In the genomic region with DNA sequence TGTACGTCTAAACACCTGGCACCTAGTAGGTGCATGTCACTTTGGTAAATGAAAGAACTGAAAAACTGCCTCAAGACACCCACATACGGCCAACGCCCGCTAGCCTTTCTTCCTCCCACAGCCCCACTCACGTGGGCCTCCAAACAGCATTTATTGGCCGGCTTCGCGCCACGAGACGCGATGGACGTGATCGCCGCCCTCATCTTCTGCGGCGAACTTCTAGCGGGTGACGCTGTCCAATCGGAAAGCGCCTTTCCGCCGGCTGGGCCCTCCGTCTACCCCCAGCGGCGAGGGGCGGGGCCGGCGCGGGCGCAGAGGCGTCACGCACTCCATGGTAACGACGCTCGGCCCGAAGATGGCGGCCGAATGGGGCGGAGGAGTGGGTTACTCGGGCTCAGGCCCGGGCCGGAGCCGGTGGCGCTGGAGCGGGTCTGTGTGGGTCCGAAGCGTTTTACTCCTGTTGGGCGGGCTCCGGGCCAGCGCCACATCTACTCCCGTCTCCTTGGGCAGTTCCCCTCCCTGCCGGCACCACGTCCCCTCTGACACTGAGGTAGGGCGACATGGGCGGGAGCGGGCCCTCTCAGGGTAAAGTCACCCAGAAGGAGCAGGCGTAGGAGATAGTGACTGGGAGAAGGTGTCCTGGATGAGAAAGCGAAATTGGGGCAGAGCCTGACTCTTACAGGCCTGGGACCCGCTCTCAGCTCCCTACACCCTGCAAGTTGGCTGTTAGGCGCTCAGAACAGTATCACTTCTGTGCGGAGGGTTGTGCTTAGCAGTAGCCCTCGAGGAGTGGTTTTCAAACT, we compare ENCODE assay signal across 1 cellular context.
A peak's percentile ranks its signal among the peaks of the same experiment; 100 is the strongest.
TF ChIP-seq lines count a peak whose summit lies in the region.

A gene with protein sequence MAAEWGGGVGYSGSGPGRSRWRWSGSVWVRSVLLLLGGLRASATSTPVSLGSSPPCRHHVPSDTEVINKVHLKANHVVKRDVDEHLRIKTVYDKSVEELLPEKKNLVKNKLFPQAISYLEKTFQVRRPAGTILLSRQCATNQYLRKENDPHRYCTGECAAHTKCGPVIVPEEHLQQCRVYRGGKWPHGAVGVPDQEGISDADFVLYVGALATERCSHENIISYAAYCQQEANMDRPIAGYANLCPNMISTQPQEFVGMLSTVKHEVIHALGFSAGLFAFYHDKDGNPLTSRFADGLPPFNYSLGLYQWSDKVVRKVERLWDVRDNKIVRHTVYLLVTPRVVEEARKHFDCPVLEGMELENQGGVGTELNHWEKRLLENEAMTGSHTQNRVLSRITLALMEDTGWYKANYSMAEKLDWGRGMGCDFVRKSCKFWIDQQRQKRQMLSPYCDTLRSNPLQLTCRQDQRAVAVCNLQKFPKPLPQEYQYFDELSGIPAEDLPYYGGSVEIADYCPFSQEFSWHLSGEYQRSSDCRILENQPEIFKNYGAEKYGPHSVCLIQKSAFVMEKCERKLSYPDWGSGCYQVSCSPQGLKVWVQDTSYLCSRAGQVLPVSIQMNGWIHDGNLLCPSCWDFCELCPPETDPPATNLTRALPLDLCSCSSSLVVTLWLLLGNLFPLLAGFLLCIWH (plus strand): TSS at position 327 of the 803 bp plus-strand sequence. CDS start 29 bp downstream, at position 356.

TF ChIP-seq in HEK293, 187 proteins besides CTCF, POLR2A, EP300 and RAD21 (continued from another document):
- TF ChIP-seq YY2 (tag by site-specific recombination; IDR thresholded peaks at IDR 0.05) (peak; percentile 58; the same call in 1 of the 2 replicates), ZNF133 (tag by site-specific recombination; IDR thresholded peaks at IDR 0.05) (no peak), BCL11B (tag by site-specific recombination; IDR thresholded peaks at IDR 0.05; ENCODE audit: low read depth) (no peak), ZNF146 (tag by site-specific recombination; IDR thresholded peaks at IDR 0.05) (no peak), GLI2 (tag by site-specific recombination; IDR thresholded peaks at IDR 0.05; ENCODE audit: borderline replicate concordance, low read depth) (no peak), ZNF521 (tag by site-specific recombination; IDR thresholded peaks at IDR 0.05) (no peak), ZNF529 (tag by site-specific recombination; IDR thresholded peaks at IDR 0.05; ENCODE audit: insufficient replicate concordance) (no peak), ZNF585B (tag by site-specific recombination; IDR thresholded peaks at IDR 0.05) (no peak), ZNF624 (tag by site-specific recombination; IDR thresholded peaks at IDR 0.05) (no peak), ZBTB21 (tag by site-specific recombination; IDR thresholded peaks at IDR 0.05) (no peak), KLF10 (tag by site-specific recombination; IDR thresholded peaks at IDR 0.05) (peak; percentile 30; the same call in 1 of the 2 replicates), WT1 (tag by site-specific recombination; IDR thresholded peaks at IDR 0.05) (no peak; the same call in 1 of the 2 replicates), ZNF341 (tag by site-specific recombination; IDR thresholded peaks at IDR 0.05; ENCODE audit: low read depth) (no peak), ZNF121 (tag by site-specific recombination; IDR thresholded peaks at IDR 0.05) (no peak), ZSCAN23 (tag by site-specific recombination; IDR thresholded peaks at IDR 0.05) (no peak), ZFP69B (tag by site-specific recombination; IDR thresholded peaks at IDR 0.05) (no peak), ZNF175 (tag by site-specific recombination; IDR thresholded peaks at IDR 0.05) (no peak), ZNF791 (tag by site-specific recombination; IDR thresholded peaks at IDR 0.05) (no peak), OSR2 (tag by site-specific recombination; IDR thresholded peaks at IDR 0.05) (no peak), ZSCAN30 (tag by site-specific recombination; IDR thresholded peaks at IDR 0.05) (no peak; the same call in 1 of the 2 replicates), ZEB2 (tag by site-specific recombination; IDR thresholded peaks at IDR 0.05) (no peak; the same call in none of the 2 replicates), GFI1B (tag by site-specific recombination; IDR thresholded peaks at IDR 0.05) (no peak), ZNF623 (tag by site-specific recombination; IDR thresholded peaks at IDR 0.05) (no peak), SALL2 (tag by site-specific recombination; IDR thresholded peaks at IDR 0.05; ENCODE audit: borderline replicate concordance) (no peak), KLF7 (tag by site-specific recombination; IDR thresholded peaks at IDR 0.05; ENCODE audit: borderline replicate concordance) (no peak), ZNF223 (tag by site-specific recombination; IDR thresholded peaks at IDR 0.05) (no peak), ZFHX2 (tag by site-specific recombination; conservative IDR thresholded peaks at IDR 0.05) (peak; percentile 98), ZNF19 (tag by site-specific recombination; IDR thresholded peaks at IDR 0.05; ENCODE audit: low read depth) (no peak), OVOL3 (tag by site-specific recombination; IDR thresholded peaks at IDR 0.05) (no peak)
- TF ChIP-seq, protein P1, sequence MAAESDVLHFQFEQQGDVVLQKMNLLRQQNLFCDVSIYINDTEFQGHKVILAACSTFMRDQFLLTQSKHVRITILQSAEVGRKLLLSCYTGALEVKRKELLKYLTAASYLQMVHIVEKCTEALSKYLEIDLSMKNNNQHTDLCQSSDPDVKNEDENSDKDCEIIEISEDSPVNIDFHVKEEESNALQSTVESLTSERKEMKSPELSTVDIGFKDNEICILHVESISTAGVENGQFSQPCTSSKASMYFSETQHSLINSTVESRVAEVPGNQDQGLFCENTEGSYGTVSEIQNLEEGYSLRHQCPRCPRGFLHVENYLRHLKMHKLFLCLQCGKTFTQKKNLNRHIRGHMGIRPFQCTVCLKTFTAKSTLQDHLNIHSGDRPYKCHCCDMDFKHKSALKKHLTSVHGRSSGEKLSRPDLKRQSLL (tag by site-specific recombination; IDR thresholded peaks at IDR 0.05) = peak; percentile 55; the same call in 1 of the 2 replicates
- TF ChIP-seq, protein P2, sequence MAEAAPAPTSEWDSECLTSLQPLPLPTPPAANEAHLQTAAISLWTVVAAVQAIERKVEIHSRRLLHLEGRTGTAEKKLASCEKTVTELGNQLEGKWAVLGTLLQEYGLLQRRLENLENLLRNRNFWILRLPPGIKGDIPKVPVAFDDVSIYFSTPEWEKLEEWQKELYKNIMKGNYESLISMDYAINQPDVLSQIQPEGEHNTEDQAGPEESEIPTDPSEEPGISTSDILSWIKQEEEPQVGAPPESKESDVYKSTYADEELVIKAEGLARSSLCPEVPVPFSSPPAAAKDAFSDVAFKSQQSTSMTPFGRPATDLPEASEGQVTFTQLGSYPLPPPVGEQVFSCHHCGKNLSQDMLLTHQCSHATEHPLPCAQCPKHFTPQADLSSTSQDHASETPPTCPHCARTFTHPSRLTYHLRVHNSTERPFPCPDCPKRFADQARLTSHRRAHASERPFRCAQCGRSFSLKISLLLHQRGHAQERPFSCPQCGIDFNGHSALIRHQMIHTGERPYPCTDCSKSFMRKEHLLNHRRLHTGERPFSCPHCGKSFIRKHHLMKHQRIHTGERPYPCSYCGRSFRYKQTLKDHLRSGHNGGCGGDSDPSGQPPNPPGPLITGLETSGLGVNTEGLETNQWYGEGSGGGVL (tag by site-specific recombination; IDR thresholded peaks at IDR 0.05) = no peak
- TF ChIP-seq, protein P3, sequence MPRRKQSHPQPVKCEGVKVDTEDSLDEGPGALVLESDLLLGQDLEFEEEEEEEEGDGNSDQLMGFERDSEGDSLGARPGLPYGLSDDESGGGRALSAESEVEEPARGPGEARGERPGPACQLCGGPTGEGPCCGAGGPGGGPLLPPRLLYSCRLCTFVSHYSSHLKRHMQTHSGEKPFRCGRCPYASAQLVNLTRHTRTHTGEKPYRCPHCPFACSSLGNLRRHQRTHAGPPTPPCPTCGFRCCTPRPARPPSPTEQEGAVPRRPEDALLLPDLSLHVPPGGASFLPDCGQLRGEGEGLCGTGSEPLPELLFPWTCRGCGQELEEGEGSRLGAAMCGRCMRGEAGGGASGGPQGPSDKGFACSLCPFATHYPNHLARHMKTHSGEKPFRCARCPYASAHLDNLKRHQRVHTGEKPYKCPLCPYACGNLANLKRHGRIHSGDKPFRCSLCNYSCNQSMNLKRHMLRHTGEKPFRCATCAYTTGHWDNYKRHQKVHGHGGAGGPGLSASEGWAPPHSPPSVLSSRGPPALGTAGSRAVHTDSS (tag by site-specific recombination; IDR thresholded peaks at IDR 0.05) = no peak
- TF ChIP-seq, protein P4, sequence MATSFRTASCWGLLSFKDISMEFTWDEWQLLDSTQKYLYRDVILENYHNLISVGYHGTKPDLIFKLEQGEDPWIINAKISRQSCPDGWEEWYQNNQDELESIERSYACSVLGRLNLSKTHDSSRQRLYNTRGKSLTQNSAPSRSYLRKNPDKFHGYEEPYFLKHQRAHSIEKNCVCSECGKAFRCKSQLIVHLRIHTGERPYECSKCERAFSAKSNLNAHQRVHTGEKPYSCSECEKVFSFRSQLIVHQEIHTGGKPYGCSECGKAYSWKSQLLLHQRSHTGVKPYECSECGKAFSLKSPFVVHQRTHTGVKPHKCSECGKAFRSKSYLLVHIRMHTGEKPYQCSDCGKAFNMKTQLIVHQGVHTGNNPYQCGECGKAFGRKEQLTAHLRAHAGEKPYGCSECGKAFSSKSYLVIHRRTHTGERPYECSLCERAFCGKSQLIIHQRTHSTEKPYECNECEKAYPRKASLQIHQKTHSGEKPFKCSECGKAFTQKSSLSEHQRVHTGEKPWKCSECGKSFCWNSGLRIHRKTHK (tag by site-specific recombination; IDR thresholded peaks at IDR 0.05) = no peak
- TF ChIP-seq, protein P5, sequence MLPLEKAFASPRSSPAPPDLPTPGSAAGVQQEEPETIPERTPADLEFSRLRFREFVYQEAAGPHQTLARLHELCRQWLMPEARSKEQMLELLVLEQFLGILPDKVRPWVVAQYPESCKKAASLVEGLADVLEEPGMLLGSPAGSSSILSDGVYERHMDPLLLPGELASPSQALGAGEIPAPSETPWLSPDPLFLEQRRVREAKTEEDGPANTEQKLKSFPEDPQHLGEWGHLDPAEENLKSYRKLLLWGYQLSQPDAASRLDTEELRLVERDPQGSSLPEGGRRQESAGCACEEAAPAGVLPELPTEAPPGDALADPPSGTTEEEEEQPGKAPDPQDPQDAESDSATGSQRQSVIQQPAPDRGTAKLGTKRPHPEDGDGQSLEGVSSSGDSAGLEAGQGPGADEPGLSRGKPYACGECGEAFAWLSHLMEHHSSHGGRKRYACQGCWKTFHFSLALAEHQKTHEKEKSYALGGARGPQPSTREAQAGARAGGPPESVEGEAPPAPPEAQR (tag by site-specific recombination; IDR thresholded peaks at IDR 0.05) = no peak
